17 cellular contexts compared by ENCODE assay signal in the genomic region with DNA sequence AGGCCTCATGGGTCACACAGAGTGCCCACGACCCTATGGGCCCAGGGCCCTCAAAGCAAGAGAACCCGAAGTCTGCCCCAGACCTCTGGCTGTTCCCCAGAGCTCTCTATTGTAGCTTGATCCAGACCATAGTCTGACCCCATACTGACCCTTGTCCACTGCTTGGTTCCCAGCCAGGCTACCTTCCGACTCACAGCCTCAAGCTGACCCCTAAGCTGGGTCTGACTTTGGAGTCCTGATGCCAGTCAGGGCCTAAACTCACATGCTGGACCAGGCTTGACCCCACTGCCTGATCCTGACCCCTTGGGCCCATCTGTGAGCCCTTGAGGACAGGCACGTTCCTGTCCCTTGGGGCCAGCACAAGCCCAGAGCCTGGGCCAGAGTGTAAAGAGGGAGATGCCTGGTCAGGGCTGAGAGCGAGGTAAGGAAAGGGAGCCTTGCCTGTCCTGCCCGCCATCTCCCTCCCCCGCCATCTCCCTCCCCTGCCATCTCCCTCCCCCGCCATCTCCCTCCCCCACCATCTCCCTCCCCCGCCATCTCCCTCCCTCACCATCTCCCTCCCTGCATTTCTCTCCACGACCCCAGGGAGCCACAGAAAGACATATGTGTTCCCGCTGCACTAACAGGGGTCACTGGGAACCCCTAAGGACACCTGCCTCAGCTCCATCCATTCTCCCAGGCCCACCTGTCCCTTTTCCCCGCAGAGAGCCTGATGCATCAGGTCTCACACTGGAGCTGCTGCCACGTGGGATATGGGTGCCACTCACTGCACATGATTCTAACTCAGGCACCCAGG. TPM values are rescaled to one million over a fixed set of nuclear protein-coding genes. Genes with fewer than 3 reads are reported as not detected.
"Had no signal": no experiment of that assay in that cellular context is flagged by ENCODE, and none has a peak within 500 bp of the region (broad histone marks: within the 10 kb centered on the region; RNA-seq: fewer than 3 reads in every experiment).

No MANE protein-coding gene starts in this region.

- H3K27ac ChIP-seq: left ventricle myocardium inferior, thoracic aorta had no signal

- DNase-seq: activated CD4-positive, alpha-beta T cell treated with anti-CD3 and anti-CD28 coated beads for 36 hours; activated CD8-positive, alpha-beta memory T cell treated with anti-CD3 and anti-CD28 coated beads, Interleukin-2, amount 50 U/mL, for 48 hours; activated CD8-positive, alpha-beta T cell treated with anti-CD3 and anti-CD28 coated beads for 36 hours; activated naive CD4-positive, alpha-beta T cell treated with Interleukin-2 at 50 U/mL for 16 hours; activated naive CD8-positive, alpha-beta T cell treated with anti-CD3 and anti-CD28 coated beads, Interleukin-2, amount 50 U/mL, for 24 hours; central memory CD4-positive, alpha-beta T cell; cortex of kidney; effector memory CD8-positive, alpha-beta T cell; left ventricle myocardium inferior; stimulated activated CD4-positive, alpha-beta T cell treated with anti-CD3 and anti-CD28 coated beads, Interleukin-15, amount 100 ng/mL, for 24 hours; stimulated activated CD4-positive, alpha-beta T cell treated with anti-CD3 and anti-CD28 coated beads, Interleukin-4, amount 100 ng/mL, for 24 hours had no signal

- H3K36me3 ChIP-seq: left ventricle myocardium inferior, thoracic aorta had no signal

- H3K4me3 ChIP-seq: left ventricle myocardium inferior, thoracic aorta had no signal

- H3K9me3 Mint-ChIP-seq: activated CD8-positive, alpha-beta T cell treated with anti-CD3 and anti-CD28 coated beads for 36 hours; activated naive CD8-positive, alpha-beta T cell treated with anti-CD3 and anti-CD28 coated beads, Interleukin-2, amount 50 U/mL, for 24 hours; effector memory CD8-positive, alpha-beta T cell; stimulated activated naive CD8-positive, alpha-beta T cell treated with anti-CD3 and anti-CD28 coated beads, Interleukin-15, Interleukin-2, amounts not matched to agents 100 ng/mL and 50 ng/mL, for 24 hours had no signal

- H3K4me3 Mint-ChIP-seq: activated CD4-positive, alpha-beta T cell treated with anti-CD3 and anti-CD28 coated beads for 36 hours; activated CD8-positive, alpha-beta T cell treated with anti-CD3 and anti-CD28 coated beads for 36 hours; activated naive CD8-positive, alpha-beta T cell treated with anti-CD3 and anti-CD28 coated beads, Interleukin-2, amount 50 U/mL, for 24 hours; effector memory CD8-positive, alpha-beta T cell; stimulated activated naive CD8-positive, alpha-beta T cell treated with anti-CD3 and anti-CD28 coated beads, Interleukin-15, Interleukin-2, amounts not matched to agents 100 ng/mL and 50 ng/mL, for 24 hours had no signal

- FAIRE-seq: astrocyte had no signal

- H3K27ac Mint-ChIP-seq: activated CD4-positive, alpha-beta T cell treated with anti-CD3 and anti-CD28 coated beads for 36 hours; activated CD8-positive, alpha-beta T cell treated with anti-CD3 and anti-CD28 coated beads for 36 hours; activated naive CD8-positive, alpha-beta T cell treated with anti-CD3 and anti-CD28 coated beads, Interleukin-2, amount 50 U/mL, for 24 hours; effector memory CD8-positive, alpha-beta T cell; stimulated activated naive CD8-positive, alpha-beta T cell treated with anti-CD3 and anti-CD28 coated beads, Interleukin-15, Interleukin-2, amounts not matched to agents 100 ng/mL and 50 ng/mL, for 24 hours had no signal

- H3K4me1 Mint-ChIP-seq: activated CD4-positive, alpha-beta T cell treated with anti-CD3 and anti-CD28 coated beads for 36 hours; activated naive CD8-positive, alpha-beta T cell treated with anti-CD3 and anti-CD28 coated beads, Interleukin-2, amount 50 U/mL, for 24 hours had no signal

- H3K9me3 ChIP-seq: left ventricle myocardium inferior, thoracic aorta had no signal

- ATAC-seq: activated CD4-positive, alpha-beta T cell treated with anti-CD3 and anti-CD28 coated beads for 36 hours; activated CD8-positive, alpha-beta T cell treated with anti-CD3 and anti-CD28 coated beads for 36 hours; activated naive CD8-positive, alpha-beta T cell treated with anti-CD3 and anti-CD28 coated beads, Interleukin-2, amount 50 U/mL, for 24 hours; effector memory CD8-positive, alpha-beta T cell had no signal

RNA-seq across cellular contexts. Expression of a gene that starts 32.8 kb away (rescaled TPM):
- total RNA-seq: activated CD4-positive, alpha-beta T cell treated with anti-CD3 and anti-CD28 coated beads for 36 hours; activated CD8-positive, alpha-beta T cell treated with anti-CD3 and anti-CD28 coated beads for 36 hours; left ventricle myocardium inferior; mesenteric fat pad; omental fat pad; thoracic aorta had no signal

RNA-seq across cellular contexts. Expression of a gene that starts 33.9 kb away (rescaled TPM):
- total RNA-seq: activated CD4-positive, alpha-beta T cell treated with anti-CD3 and anti-CD28 coated beads for 36 hours; activated CD8-positive, alpha-beta T cell treated with anti-CD3 and anti-CD28 coated beads for 36 hours; epithelial cell of proximal tubule had no signal
